In genomic region chr12:102730996-102731395, GRCh38 we compare ENCODE assay signal across 22 cellular contexts.
A peak's percentile ranks its signal among the peaks of the same experiment; 100 is the strongest.
DNase-seq lines count a peak whose midpoint lies in the region; ATAC-seq and TF ChIP-seq lines count a peak whose summit lies in the region.
"Had no signal": no experiment of that assay in that cellular context is flagged by ENCODE, and none has a peak within 500 bp of the region (broad histone marks: within the 10 kb centered on the region; RNA-seq: fewer than 3 reads in every experiment).

No MANE protein-coding gene starts in this region.

- no peak overlapping the region for H2AFZ ChIP-seq in GM23338
- H2AFZ ChIP-seq: PC-9 had no signal

- peaks cover under 1% of the 10 kb centered on the region for H3K9me3 Mint-ChIP-seq in Caco-2 (ENCODE audit: unreplicated experiment)
- H3K9me3 Mint-ChIP-seq in GM23338 = 0 out of 3 replicates have a peak, but pooled peaks cover 2% of the 10 kb centered on the region
- H3K9me3 Mint-ChIP-seq in WTC11 = peaks cover 6% of the 10 kb centered on the region; the same call in 1 of the 2 replicates
- no peaks in the 10 kb centered on the region for H3K9me3 Mint-ChIP-seq in activated CD8-positive, alpha-beta T cell treated with anti-CD3 and anti-CD28 coated beads for 36 hours
- H3K9me3 Mint-ChIP-seq: IgD-negative memory B cell had no signal

- H3K27ac ChIP-seq in GM23338 (ENCODE audit: low read depth) (no peak overlapping the region), mesendoderm (ENCODE audit: low read depth, low read length) (no peak overlapping the region)
- H3K27ac ChIP-seq: BLaER1, KMS-11, PC-9, SJSA1 had no signal

- no peak overlapping the region for H4K5ac ChIP-seq in mesendoderm (ENCODE audit: low read length)

- no peaks in the 10 kb centered on the region for H3K79me2 ChIP-seq in GM23338 (replicated peaks; ENCODE audit: insufficient read depth)
- no peaks in the 10 kb centered on the region for H3K79me2 ChIP-seq in mesendoderm (ENCODE audit: control insufficient read depth, insufficient read depth, low read length)

- H3K4me3 ChIP-seq in Caco-2 (ENCODE audit: low read depth, low read length) (no peak overlapping the region), GM23338 (no peak overlapping the region), mesendoderm (ENCODE audit: low read length) (no peak overlapping the region)
- H3K4me3 ChIP-seq: BLaER1, PC-9, SJSA1 had no signal

- no CpG with 5 or more reads among the region's 8 CpGs for WGBS in mesendoderm (ENCODE audit: extremely low coverage, insufficient coverage, low lambda C conversion rate)

- CTCF ChIA-PET in Caco-2 (lab: Charles Lee) = interaction anchor here (0.8 kb wide), 1 partner anchor 227 kb away, joined by 3 read pairs; no protein-coding TSS in a partner anchor
- CTCF ChIA-PET in WTC11 (lab: Charles Lee) = interaction anchor here (1.1 kb wide), 1 partner anchor 28 kb away, joined by 3 read pairs; no protein-coding TSS in a partner anchor
- CTCF ChIA-PET in activated CD8-positive, alpha-beta T cell treated with anti-CD3 and anti-CD28 coated beads for 36 hours (lab: Charles Lee) = no interaction called here

- peak; percentile 8 to 16 for TF ChIP-seq CTCF in Caco-2 (IDR thresholded peaks at IDR 0.05; ENCODE audit: insufficient read depth in 1 of 2, low read depth in 1 of 2, low read length in 1 of 2, severe bottlenecking in 1 of 2, unreplicated experiment in 1 of 2)
- peak in 1 of 2 experiments; percentile 35; a peak in 3 of 4 replicates for TF ChIP-seq CTCF in GM23338 (conservative IDR thresholded peaks at IDR 0.05; ENCODE audit: low read depth in 2 of 2)
- TF ChIP-seq CTCF in WTC11 (IDR thresholded peaks at IDR 0.05) = no peak
- no peak for TF ChIP-seq CTCF in activated CD8-positive, alpha-beta T cell treated with anti-CD3 and anti-CD28 coated beads for 36 hours (IDR thresholded peaks at IDR 0.05)

- peaks cover 6% of the 10 kb centered on the region; the same call in 1 of the 2 replicates for H3K9me2 ChIP-seq in GM23338 (ENCODE audit: insufficient read depth)

- H2BK120ac ChIP-seq in mesendoderm (ENCODE audit: low read depth, low read length) = no peak overlapping the region

- no peak overlapping the region for H3K4me3 Mint-ChIP-seq in Caco-2 (ENCODE audit: unreplicated experiment)
- no peak overlapping the region for H3K4me3 Mint-ChIP-seq in GM23338
- no peak overlapping the region for H3K4me3 Mint-ChIP-seq in WTC11
- no peak overlapping the region for H3K4me3 Mint-ChIP-seq in activated CD8-positive, alpha-beta T cell treated with anti-CD3 and anti-CD28 coated beads for 36 hours
- H3K4me3 Mint-ChIP-seq: CD4-positive, CD25-positive, alpha-beta regulatory T cell; IgD-negative memory B cell had no signal

- no peak overlapping the region for H3K9ac ChIP-seq in mesendoderm (ENCODE audit: low read length)
- H3K9ac ChIP-seq: BLaER1, KMS-11 had no signal

- POLR2A ChIA-PET in Caco-2 (lab: Charles Lee) = no interaction called here
- POLR2A ChIA-PET in WTC11 (lab: Charles Lee) = no interaction called here
- POLR2A ChIA-PET in activated CD8-positive, alpha-beta T cell treated with anti-CD3 and anti-CD28 coated beads for 36 hours (lab: Charles Lee) = no interaction called here

- intact Hi-C loops in Caco-2 (cut with micrococcal nuclease; ENCODE audit: unreplicated experiment) = no loop called here
- intact Hi-C loops in activated CD8-positive, alpha-beta T cell treated with anti-CD3 and anti-CD28 coated beads for 36 hours (cut with micrococcal nuclease) = no loop called here

- no peak overlapping the region for H2BK15ac ChIP-seq in mesendoderm (replicated peaks; ENCODE audit: low read depth)

- H3K18ac ChIP-seq in mesendoderm (ENCODE audit: low read length) = no peak overlapping the region

- H2BK5ac ChIP-seq in mesendoderm (ENCODE audit: low read length) = no peak overlapping the region

- no peak overlapping the region for H3K4ac ChIP-seq in mesendoderm (ENCODE audit: low read depth, low read length)

- H2AK5ac ChIP-seq in mesendoderm (ENCODE audit: low read length) = no peak overlapping the region

- H3K4me1 ChIP-seq in Caco-2 (no peaks in the 10 kb centered on the region), GM23338 (ENCODE audit: insufficient read depth) (no peaks in the 10 kb centered on the region), mesendoderm (ENCODE audit: control insufficient read depth, low read depth, low read length) (no peaks in the 10 kb centered on the region)
- H3K4me1 ChIP-seq: SJSA1 had no signal

- H3K23ac ChIP-seq in mesendoderm (ENCODE audit: low read length) = no peak overlapping the region

- H4K8ac ChIP-seq in mesendoderm (ENCODE audit: low read depth, low read length) = no peak overlapping the region

- H3K27me3 Mint-ChIP-seq in Caco-2 (ENCODE audit: insufficient read depth, unreplicated experiment) (peaks cover 7% of the 10 kb centered on the region), GM23338 (ENCODE audit: insufficient read depth, low read depth, poor library complexity) (no peaks in the 10 kb centered on the region), WTC11 (ENCODE audit: low read depth) (no peaks in the 10 kb centered on the region)
- peaks cover 2% of the 10 kb centered on the region for H3K27me3 Mint-ChIP-seq in activated CD8-positive, alpha-beta T cell treated with anti-CD3 and anti-CD28 coated beads for 36 hours
- H3K27me3 Mint-ChIP-seq: IgD-negative memory B cell had no signal

- peak in 1 of 2 experiments; percentile 2 for DNase-seq in Caco-2
- peak; percentile 11 for DNase-seq in GM23338 (ENCODE audit: low spot score)
- DNase-seq in WTC11 (ENCODE audit: low spot score) = no peak
- peak; percentile 5 for DNase-seq in mesendoderm
- DNase-seq in NOMO-1 treated with dmso at 0.1 percent for 144 hours (lab: John Stamatoyannopoulos, UW; ENCODE audit: unreplicated experiment) = no peak
- DNase-seq in activated CD8-positive, alpha-beta T cell treated with anti-CD3 and anti-CD28 coated beads for 36 hours = no peak
- DNase-seq: CD4-positive, CD25-positive, alpha-beta regulatory T cell; DMS53; H7; MM.1S; NCI-H2029 treated with DMSO at 0.1 percent for 48 hours; NCI-H2227 treated with DMSO at 0.1 percent for 48 hours; NCI-H526 treated with DMSO at 0.1 percent for 48 hours; NK-92 treated with Interleukin-12 subunit alpha and Interleukin-12 subunit beta, amount 100 ng/mL, for 24 hours; PC-9; T-helper 1 cell had no signal

- H3K36me3 Mint-ChIP-seq in Caco-2 (ENCODE audit: insufficient read depth, unreplicated experiment) (no peaks in the 10 kb centered on the region), GM23338 (ENCODE audit: low read depth) (no peaks in the 10 kb centered on the region; the same call in 2 of the 3 replicates), WTC11 (no peaks in the 10 kb centered on the region)
- H3K36me3 Mint-ChIP-seq in activated CD8-positive, alpha-beta T cell treated with anti-CD3 and anti-CD28 coated beads for 36 hours (ENCODE audit: low read depth) = no peaks in the 10 kb centered on the region
- H3K36me3 Mint-ChIP-seq: CD4-positive, CD25-positive, alpha-beta regulatory T cell had no signal

- no peaks in the 10 kb centered on the region for H3K4me1 Mint-ChIP-seq in Caco-2 (ENCODE audit: low read depth, unreplicated experiment)
- no peaks in the 10 kb centered on the region for H3K4me1 Mint-ChIP-seq in GM23338
- no peaks in the 10 kb centered on the region for H3K4me1 Mint-ChIP-seq in WTC11
- H3K4me1 Mint-ChIP-seq in activated CD8-positive, alpha-beta T cell treated with anti-CD3 and anti-CD28 coated beads for 36 hours (ENCODE audit: low read depth) = peaks cover 8% of the 10 kb centered on the region
- H3K4me1 Mint-ChIP-seq: CD4-positive, CD25-positive, alpha-beta regulatory T cell had no signal

- no peaks in the 10 kb centered on the region for H3K9me3 ChIP-seq in Caco-2
- H3K9me3 ChIP-seq: SJSA1 had no signal

- H3K27me3 ChIP-seq in Caco-2 (replicated peaks; ENCODE audit: control insufficient read depth, insufficient read depth, low read length) = no peaks in the 10 kb centered on the region
- H3K27me3 ChIP-seq in GM23338 (ENCODE audit: insufficient read depth) = no peaks in the 10 kb centered on the region
- no peaks in the 10 kb centered on the region for H3K27me3 ChIP-seq in mesendoderm (ENCODE audit: insufficient read depth, low read length, poor library complexity)
- H3K27me3 ChIP-seq: BLaER1, SJSA1 had no signal

- H3K27ac Mint-ChIP-seq in Caco-2 (ENCODE audit: unreplicated experiment) (no peak overlapping the region), GM23338 (no peak overlapping the region), WTC11 (no peak overlapping the region)
- H3K27ac Mint-ChIP-seq in activated CD8-positive, alpha-beta T cell treated with anti-CD3 and anti-CD28 coated beads for 36 hours = no peak overlapping the region
- H3K27ac Mint-ChIP-seq: CD4-positive, CD25-positive, alpha-beta regulatory T cell; IgD-negative memory B cell had no signal

- no TSS peak for BruUV-seq in Caco-2 (replicated peaks; lab: Mats Ljungman, UMichigan)

- ATAC-seq in GM23338 = peak; percentile 44
- peak; percentile 86 for ATAC-seq in WTC11
- no peak for ATAC-seq in activated CD8-positive, alpha-beta T cell treated with anti-CD3 and anti-CD28 coated beads for 36 hours
- no peak for ATAC-seq in HG03460 (IDR thresholded peaks at IDR 0.05; ENCODE audit: unreplicated experiment)
- ATAC-seq: Right ventricle myocardium inferior had no signal

- no peaks in the 10 kb centered on the region for H3K36me3 ChIP-seq in Caco-2 (ENCODE audit: control insufficient read depth, insufficient read depth, low read length)
- no peaks in the 10 kb centered on the region for H3K36me3 ChIP-seq in GM23338 (ENCODE audit: insufficient read depth)
- H3K36me3 ChIP-seq in mesendoderm (ENCODE audit: control insufficient read depth, insufficient read depth, low read length) = no peaks in the 10 kb centered on the region
- H3K36me3 ChIP-seq: BLaER1, SJSA1 had no signal

- no peak overlapping the region for H3K56ac ChIP-seq in mesendoderm (ENCODE audit: low read length)

- H4K20me1 ChIP-seq in GM23338 (replicated peaks; ENCODE audit: insufficient read depth) = no peaks in the 10 kb centered on the region
- H4K20me1 ChIP-seq: BLaER1 had no signal

- H3K79me1 ChIP-seq in mesendoderm (ENCODE audit: low read length) = no peaks in the 10 kb centered on the region

- H3K4me2 ChIP-seq in GM23338 (no peak overlapping the region), mesendoderm (ENCODE audit: low read length) (no peak overlapping the region)
- H3K4me2 ChIP-seq: BLaER1, KMS-11, PC-9 had no signal

- no peaks in the 10 kb centered on the region for H3F3A ChIP-seq in GM23338 (replicated peaks; ENCODE audit: low read depth)

TF ChIP-seq in WTC11, 78 proteins besides CTCF, POLR2A, EP300 and RAD21 (continues in another document):
- no peak for TF ChIP-seq GABPB1 (CRISPR knock-in tag; IDR thresholded peaks at IDR 0.05)
- no peak for TF ChIP-seq FOXP1 (CRISPR knock-in tag; IDR thresholded peaks at IDR 0.05; ENCODE audit: borderline replicate concordance)
- TF ChIP-seq GRHL2 (CRISPR knock-in tag; IDR thresholded peaks at IDR 0.05; ENCODE audit: insufficient replicate concordance, severe bottlenecking) = no peak
- no peak for TF ChIP-seq SMAD3 (CRISPR knock-in tag; IDR thresholded peaks at IDR 0.05; ENCODE audit: borderline replicate concordance)

Comparison
In these comparisons a context has a peak if more than half of its experiments do, and no peak if none do; other contexts are left out.
1. DNase-seq: peak in GM23338 (single experiment) and mesendoderm (single experiment); none in WTC11 (single experiment), NOMO-1 treated with dmso at 0.1 percent for 144 hours (single experiment) and activated CD8-positive, alpha-beta T cell treated with anti-CD3 and anti-CD28 coated beads for 36 hours (single experiment).
2. CTCF ChIP-seq: peak in Caco-2 (2 of 2); none in WTC11 (single experiment) and activated CD8-positive, alpha-beta T cell treated with anti-CD3 and anti-CD28 coated beads for 36 hours (single experiment).
3. ATAC-seq: peak in GM23338 (single experiment) and WTC11 (single experiment); none in activated CD8-positive, alpha-beta T cell treated with anti-CD3 and anti-CD28 coated beads for 36 hours (single experiment) and HG03460 (single experiment).